1 cellular context compared by ENCODE assay signal in the genomic region with DNA sequence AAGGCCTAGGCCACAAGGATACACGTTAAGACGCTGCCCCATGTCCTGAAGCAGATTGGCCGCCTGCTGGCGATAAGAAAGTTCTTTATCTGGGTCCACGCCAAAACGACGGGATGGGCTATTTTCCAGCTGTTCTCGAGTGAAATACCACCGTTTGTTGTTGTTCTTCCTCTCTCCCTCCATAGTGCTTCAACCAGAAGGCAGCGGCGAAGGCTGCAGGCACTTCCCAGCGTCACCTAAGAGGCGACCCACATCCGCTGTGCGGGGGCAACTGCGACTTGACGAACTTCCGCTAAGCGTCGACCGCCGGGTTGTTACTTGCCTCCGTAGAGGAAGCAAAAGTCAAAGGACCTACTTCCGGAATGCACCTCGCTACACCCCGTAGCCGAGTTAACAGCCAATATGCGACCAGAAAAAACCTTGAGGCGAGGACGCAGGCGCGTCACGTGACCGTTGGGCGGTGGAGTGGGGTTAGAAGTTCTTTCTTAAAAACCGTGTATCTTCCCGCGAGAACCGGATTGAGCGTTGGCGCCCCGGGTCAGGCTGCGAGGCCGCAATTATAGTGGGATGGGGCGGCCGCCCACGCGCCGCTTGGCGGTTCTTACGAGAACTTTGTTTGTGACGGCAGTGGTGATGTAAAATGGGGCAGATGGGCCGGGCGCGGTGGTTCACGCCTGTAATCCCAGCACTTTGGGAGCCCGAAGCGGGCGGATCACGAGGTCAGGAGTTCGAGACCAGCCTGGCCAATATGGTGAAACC.
A peak's percentile ranks its signal among the peaks of the same experiment; 100 is the strongest.
TF ChIP-seq lines count a peak whose summit lies in the region.

A gene (minus strand): TSS at position 215 of the 759 bp plus-strand sequence. CDS start 32 bp downstream, at position 183.

TF ChIP-seq in K562, 482 proteins besides CTCF, POLR2A, EP300 and RAD21 (continued from another document):
- TF ChIP-seq PRPF4 (IDR thresholded peaks at IDR 0.05; ENCODE audit: insufficient read depth, low read depth, low read length, poor library complexity, severe bottlenecking) = no peak
- peak; percentile 89; the same call in 1 of the 2 replicates for TF ChIP-seq NBN (IDR thresholded peaks at IDR 0.05; ENCODE audit: low read depth)
- TF ChIP-seq MXI1 (IDR thresholded peaks at IDR 0.05; ENCODE audit: low read depth, low read length) = no peak
- peak; percentile 59; the same call in 1 of the 2 replicates for TF ChIP-seq GTF2F1 (IDR thresholded peaks at IDR 0.05; ENCODE audit: low read depth, low read length)
- no peak for TF ChIP-seq WHSC1 (IDR thresholded peaks at IDR 0.05; ENCODE audit: low read length)
- TF ChIP-seq NCOA1 (IDR thresholded peaks at IDR 0.05; ENCODE audit: low read depth) = peak; percentile 92
- no peak for TF ChIP-seq MTA2 (IDR thresholded peaks at IDR 0.05; ENCODE audit: low read depth)
- TF ChIP-seq SRSF1 (IDR thresholded peaks at IDR 0.05; ENCODE audit: low read depth, low read length) = no peak
- no peak for TF ChIP-seq RUNX1 (IDR thresholded peaks at IDR 0.05; ENCODE audit: low read depth)
- TF ChIP-seq, protein P1, sequence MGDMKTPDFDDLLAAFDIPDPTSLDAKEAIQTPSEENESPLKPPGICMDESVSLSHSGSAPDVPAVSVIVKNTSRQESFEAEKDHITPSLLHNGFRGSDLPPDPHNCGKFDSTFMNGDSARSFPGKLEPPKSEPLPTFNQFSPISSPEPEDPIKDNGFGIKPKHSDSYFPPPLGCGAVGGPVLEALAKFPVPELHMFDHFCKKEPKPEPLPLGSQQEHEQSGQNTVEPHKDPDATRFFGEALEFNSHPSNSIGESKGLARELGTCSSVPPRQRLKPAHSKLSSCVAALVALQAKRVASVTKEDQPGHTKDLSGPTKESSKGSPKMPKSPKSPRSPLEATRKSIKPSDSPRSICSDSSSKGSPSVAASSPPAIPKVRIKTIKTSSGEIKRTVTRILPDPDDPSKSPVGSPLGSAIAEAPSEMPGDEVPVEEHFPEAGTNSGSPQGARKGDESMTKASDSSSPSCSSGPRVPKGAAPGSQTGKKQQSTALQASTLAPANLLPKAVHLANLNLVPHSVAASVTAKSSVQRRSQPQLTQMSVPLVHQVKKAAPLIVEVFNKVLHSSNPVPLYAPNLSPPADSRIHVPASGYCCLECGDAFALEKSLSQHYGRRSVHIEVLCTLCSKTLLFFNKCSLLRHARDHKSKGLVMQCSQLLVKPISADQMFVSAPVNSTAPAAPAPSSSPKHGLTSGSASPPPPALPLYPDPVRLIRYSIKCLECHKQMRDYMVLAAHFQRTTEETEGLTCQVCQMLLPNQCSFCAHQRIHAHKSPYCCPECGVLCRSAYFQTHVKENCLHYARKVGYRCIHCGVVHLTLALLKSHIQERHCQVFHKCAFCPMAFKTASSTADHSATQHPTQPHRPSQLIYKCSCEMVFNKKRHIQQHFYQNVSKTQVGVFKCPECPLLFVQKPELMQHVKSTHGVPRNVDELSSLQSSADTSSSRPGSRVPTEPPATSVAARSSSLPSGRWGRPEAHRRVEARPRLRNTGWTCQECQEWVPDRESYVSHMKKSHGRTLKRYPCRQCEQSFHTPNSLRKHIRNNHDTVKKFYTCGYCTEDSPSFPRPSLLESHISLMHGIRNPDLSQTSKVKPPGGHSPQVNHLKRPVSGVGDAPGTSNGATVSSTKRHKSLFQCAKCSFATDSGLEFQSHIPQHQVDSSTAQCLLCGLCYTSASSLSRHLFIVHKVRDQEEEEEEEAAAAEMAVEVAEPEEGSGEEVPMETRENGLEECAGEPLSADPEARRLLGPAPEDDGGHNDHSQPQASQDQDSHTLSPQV (IDR thresholded peaks at IDR 0.05) = 0 out of 2 replicates have a peak, but pooled peaks have one; percentile 51
- TF ChIP-seq GATAD2A (IDR thresholded peaks at IDR 0.05) = 0 out of 2 replicates have a peak, but pooled peaks have one; percentile 25
- TF ChIP-seq HMGN3 (IDR thresholded peaks at IDR 0.05; ENCODE audit: borderline replicate concordance, extremely low read depth, insufficient read length, low read depth, low read length) = peak; percentile 73
- TF ChIP-seq, protein P2, sequence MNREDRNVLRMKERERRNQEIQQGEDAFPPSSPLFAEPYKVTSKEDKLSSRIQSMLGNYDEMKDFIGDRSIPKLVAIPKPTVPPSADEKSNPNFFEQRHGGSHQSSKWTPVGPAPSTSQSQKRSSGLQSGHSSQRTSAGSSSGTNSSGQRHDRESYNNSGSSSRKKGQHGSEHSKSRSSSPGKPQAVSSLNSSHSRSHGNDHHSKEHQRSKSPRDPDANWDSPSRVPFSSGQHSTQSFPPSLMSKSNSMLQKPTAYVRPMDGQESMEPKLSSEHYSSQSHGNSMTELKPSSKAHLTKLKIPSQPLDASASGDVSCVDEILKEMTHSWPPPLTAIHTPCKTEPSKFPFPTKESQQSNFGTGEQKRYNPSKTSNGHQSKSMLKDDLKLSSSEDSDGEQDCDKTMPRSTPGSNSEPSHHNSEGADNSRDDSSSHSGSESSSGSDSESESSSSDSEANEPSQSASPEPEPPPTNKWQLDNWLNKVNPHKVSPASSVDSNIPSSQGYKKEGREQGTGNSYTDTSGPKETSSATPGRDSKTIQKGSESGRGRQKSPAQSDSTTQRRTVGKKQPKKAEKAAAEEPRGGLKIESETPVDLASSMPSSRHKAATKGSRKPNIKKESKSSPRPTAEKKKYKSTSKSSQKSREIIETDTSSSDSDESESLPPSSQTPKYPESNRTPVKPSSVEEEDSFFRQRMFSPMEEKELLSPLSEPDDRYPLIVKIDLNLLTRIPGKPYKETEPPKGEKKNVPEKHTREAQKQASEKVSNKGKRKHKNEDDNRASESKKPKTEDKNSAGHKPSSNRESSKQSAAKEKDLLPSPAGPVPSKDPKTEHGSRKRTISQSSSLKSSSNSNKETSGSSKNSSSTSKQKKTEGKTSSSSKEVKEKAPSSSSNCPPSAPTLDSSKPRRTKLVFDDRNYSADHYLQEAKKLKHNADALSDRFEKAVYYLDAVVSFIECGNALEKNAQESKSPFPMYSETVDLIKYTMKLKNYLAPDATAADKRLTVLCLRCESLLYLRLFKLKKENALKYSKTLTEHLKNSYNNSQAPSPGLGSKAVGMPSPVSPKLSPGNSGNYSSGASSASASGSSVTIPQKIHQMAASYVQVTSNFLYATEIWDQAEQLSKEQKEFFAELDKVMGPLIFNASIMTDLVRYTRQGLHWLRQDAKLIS (CRISPR knock-in tag; IDR thresholded peaks at IDR 0.05) = peak; percentile 93
- no peak for TF ChIP-seq ZNF124 (CRISPR knock-in tag; IDR thresholded peaks at IDR 0.05)
- TF ChIP-seq CREM (IDR thresholded peaks at IDR 0.05; ENCODE audit: low read depth) = peak; percentile 98
- peak; percentile 53 for TF ChIP-seq JUND (IDR thresholded peaks at IDR 0.05; ENCODE audit: borderline replicate concordance, low read depth, low read length)
- peak; percentile 38; the same call in 2 of the 3 replicates for TF ChIP-seq JUND (tag; IDR thresholded peaks at IDR 0.05; ENCODE audit: borderline replicate concordance, low read depth, low read length)
- TF ChIP-seq SNIP1 (IDR thresholded peaks at IDR 0.05; ENCODE audit: low read depth) = no peak
- TF ChIP-seq, protein P3, sequence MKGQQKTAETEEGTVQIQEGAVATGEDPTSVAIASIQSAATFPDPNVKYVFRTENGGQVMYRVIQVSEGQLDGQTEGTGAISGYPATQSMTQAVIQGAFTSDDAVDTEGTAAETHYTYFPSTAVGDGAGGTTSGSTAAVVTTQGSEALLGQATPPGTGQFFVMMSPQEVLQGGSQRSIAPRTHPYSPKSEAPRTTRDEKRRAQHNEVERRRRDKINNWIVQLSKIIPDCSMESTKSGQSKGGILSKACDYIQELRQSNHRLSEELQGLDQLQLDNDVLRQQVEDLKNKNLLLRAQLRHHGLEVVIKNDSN (CRISPR knock-in tag; IDR thresholded peaks at IDR 0.05) = peak; percentile 99
- TF ChIP-seq, protein P4, sequence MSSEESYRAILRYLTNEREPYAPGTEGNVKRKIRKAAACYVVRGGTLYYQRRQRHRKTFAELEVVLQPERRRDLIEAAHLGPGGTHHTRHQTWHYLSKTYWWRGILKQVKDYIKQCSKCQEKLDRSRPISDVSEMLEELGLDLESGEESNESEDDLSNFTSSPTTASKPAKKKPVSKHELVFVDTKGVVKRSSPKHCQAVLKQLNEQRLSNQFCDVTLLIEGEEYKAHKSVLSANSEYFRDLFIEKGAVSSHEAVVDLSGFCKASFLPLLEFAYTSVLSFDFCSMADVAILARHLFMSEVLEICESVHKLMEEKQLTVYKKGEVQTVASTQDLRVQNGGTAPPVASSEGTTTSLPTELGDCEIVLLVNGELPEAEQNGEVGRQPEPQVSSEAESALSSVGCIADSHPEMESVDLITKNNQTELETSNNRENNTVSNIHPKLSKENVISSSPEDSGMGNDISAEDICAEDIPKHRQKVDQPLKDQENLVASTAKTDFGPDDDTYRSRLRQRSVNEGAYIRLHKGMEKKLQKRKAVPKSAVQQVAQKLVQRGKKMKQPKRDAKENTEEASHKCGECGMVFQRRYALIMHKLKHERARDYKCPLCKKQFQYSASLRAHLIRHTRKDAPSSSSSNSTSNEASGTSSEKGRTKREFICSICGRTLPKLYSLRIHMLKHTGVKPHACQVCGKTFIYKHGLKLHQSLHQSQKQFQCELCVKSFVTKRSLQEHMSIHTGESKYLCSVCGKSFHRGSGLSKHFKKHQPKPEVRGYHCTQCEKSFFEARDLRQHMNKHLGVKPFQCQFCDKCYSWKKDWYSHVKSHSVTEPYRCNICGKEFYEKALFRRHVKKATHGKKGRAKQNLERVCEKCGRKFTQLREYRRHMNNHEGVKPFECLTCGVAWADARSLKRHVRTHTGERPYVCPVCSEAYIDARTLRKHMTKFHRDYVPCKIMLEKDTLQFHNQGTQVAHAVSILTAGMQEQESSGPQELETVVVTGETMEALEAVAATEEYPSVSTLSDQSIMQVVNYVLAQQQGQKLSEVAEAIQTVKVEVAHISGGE (CRISPR knock-in tag; IDR thresholded peaks at IDR 0.05) = peak; percentile 86 to 98 (median 95); a peak in 5 of 6 replicates
- TF ChIP-seq TFAM (CRISPR knock-in tag; conservative IDR thresholded peaks at IDR 0.05) = no peak
- 0 out of 2 replicates have a peak, but pooled peaks have one; percentile 71 for TF ChIP-seq ZNF24 (IDR thresholded peaks at IDR 0.05)
- TF ChIP-seq CCNT2 (IDR thresholded peaks at IDR 0.05; ENCODE audit: borderline replicate concordance, extremely low read depth, insufficient read length, low read depth, low read length) = peak; percentile 49
- TF ChIP-seq KAT7 (CRISPR knock-in tag; IDR thresholded peaks at IDR 0.05; ENCODE audit: borderline replicate concordance) = peak; percentile 89; the same call in 1 of the 2 replicates
- TF ChIP-seq HNRNPH1 (optimal IDR thresholded peaks at IDR 0.05; ENCODE audit: low read depth, low read length) = no peak
- TF ChIP-seq POLR3A (IDR thresholded peaks at IDR 0.05; ENCODE audit: borderline replicate concordance, extremely low read depth, insufficient read depth, insufficient read length) = no peak
- TF ChIP-seq, protein P5, sequence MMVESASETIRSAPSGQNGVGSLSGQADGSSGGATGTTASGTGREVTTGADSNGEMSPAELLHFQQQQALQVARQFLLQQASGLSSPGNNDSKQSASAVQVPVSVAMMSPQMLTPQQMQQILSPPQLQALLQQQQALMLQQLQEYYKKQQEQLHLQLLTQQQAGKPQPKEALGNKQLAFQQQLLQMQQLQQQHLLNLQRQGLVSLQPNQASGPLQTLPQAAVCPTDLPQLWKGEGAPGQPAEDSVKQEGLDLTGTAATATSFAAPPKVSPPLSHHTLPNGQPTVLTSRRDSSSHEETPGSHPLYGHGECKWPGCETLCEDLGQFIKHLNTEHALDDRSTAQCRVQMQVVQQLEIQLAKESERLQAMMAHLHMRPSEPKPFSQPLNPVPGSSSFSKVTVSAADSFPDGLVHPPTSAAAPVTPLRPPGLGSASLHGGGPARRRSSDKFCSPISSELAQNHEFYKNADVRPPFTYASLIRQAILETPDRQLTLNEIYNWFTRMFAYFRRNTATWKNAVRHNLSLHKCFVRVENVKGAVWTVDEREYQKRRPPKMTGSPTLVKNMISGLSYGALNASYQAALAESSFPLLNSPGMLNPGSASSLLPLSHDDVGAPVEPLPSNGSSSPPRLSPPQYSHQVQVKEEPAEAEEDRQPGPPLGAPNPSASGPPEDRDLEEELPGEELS (CRISPR knock-in tag; IDR thresholded peaks at IDR 0.05; ENCODE audit: borderline replicate concordance) = peak; percentile 11; the same call in 1 of the 2 replicates
- TF ChIP-seq NFATC3 (IDR thresholded peaks at IDR 0.05) = no peak
- TF ChIP-seq NFE2 (IDR thresholded peaks at IDR 0.05; ENCODE audit: low read depth) = no peak
- TF ChIP-seq, protein P6, sequence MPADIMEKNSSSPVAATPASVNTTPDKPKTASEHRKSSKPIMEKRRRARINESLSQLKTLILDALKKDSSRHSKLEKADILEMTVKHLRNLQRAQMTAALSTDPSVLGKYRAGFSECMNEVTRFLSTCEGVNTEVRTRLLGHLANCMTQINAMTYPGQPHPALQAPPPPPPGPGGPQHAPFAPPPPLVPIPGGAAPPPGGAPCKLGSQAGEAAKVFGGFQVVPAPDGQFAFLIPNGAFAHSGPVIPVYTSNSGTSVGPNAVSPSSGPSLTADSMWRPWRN (IDR thresholded peaks at IDR 0.05; ENCODE audit: low read depth) = 0 out of 2 replicates have a peak, but pooled peaks have one; percentile 15
- TF ChIP-seq SP1 (CRISPR knock-in tag; IDR thresholded peaks at IDR 0.05) = peak; percentile 82
- TF ChIP-seq, protein P7, sequence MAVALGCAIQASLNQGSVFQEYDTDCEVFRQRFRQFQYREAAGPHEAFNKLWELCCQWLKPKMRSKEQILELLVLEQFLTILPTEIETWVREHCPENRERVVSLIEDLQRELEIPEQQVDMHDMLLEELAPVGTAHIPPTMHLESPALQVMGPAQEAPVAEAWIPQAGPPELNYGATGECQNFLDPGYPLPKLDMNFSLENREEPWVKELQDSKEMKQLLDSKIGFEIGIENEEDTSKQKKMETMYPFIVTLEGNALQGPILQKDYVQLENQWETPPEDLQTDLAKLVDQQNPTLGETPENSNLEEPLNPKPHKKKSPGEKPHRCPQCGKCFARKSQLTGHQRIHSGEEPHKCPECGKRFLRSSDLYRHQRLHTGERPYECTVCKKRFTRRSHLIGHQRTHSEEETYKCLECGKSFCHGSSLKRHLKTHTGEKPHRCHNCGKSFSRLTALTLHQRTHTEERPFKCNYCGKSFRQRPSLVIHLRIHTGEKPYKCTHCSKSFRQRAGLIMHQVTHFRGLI (CRISPR knock-in tag; IDR thresholded peaks at IDR 0.05) = peak; percentile 26; the same call in 1 of the 2 replicates
- TF ChIP-seq, protein P8, sequence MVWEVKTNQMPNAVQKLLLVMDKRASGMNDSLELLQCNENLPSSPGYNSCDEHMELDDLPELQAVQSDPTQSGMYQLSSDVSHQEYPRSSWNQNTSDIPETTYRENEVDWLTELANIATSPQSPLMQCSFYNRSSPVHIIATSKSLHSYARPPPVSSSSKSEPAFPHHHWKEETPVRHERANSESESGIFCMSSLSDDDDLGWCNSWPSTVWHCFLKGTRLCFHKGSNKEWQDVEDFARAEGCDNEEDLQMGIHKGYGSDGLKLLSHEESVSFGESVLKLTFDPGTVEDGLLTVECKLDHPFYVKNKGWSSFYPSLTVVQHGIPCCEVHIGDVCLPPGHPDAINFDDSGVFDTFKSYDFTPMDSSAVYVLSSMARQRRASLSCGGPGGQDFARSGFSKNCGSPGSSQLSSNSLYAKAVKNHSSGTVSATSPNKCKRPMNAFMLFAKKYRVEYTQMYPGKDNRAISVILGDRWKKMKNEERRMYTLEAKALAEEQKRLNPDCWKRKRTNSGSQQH (CRISPR knock-in tag; IDR thresholded peaks at IDR 0.05) = no peak
